1 cellular context compared by ENCODE assay signal in genomic region chr4:120916937-120917336, GRCh38.
TF ChIP-seq lines count a peak whose summit lies in the region.

No MANE protein-coding gene starts in this region.

TF ChIP-seq in GM23338, 12 proteins besides CTCF, POLR2A, EP300 and RAD21 (continued from another document):
- no peak for TF ChIP-seq ZNF462 (CRISPR knock-in tag; IDR thresholded peaks at IDR 0.05)
